ENCODE assay signal across 10 cellular contexts in genomic region chr3:29430558-29430971, GRCh38.
DNase-seq lines count a peak whose midpoint lies in the region; ATAC-seq and TF ChIP-seq lines count a peak whose summit lies in the region.
"Had no signal": no experiment of that assay in that cellular context is flagged by ENCODE, and none has a peak within 500 bp of the region (broad histone marks: within the 10 kb centered on the region; RNA-seq: fewer than 3 reads in every experiment).

No MANE protein-coding gene starts in this region.

- H3K4me3 Mint-ChIP-seq in glutamatergic neuron (ENCODE audit: unreplicated experiment) = peak overlapping the region; percentile 44

- in situ Hi-C loops in SK-MEL-5 (cut with HindIII; ENCODE audit: low pct_unique_long_range_greater_than_20kb, low sequenced_read_pairs) = no loop called here

- H3K36me3 Mint-ChIP-seq in glutamatergic neuron (ENCODE audit: unreplicated experiment) = no peaks in the 10 kb centered on the region

- H3K27me3 ChIP-seq in thoracic aorta (replicated peaks; ENCODE audit: insufficient read depth) = no peaks in the 10 kb centered on the region

- H3K27ac Mint-ChIP-seq in glutamatergic neuron (ENCODE audit: unreplicated experiment) = peak overlapping the region; percentile 57

- ATAC-seq in thoracic aorta (ENCODE audit: insufficient number of reproducible peaks, low FRiP score, low read depth) (no peak), HG02571 (IDR thresholded peaks at IDR 0.05; ENCODE audit: unreplicated experiment) (no peak), HG03439 (IDR thresholded peaks at IDR 0.05; ENCODE audit: unreplicated experiment) (no peak)

- peak overlapping the region; percentile 5 for H3K4me3 ChIP-seq in thoracic aorta

- no peaks in the 10 kb centered on the region for H3K9me3 ChIP-seq in thoracic aorta

- no peaks in the 10 kb centered on the region for H3K36me3 ChIP-seq in thoracic aorta

- peaks cover 31% of the 10 kb centered on the region for H3K4me1 Mint-ChIP-seq in glutamatergic neuron (ENCODE audit: low read depth, unreplicated experiment)

- no peaks in the 10 kb centered on the region for H3K9me3 Mint-ChIP-seq in glutamatergic neuron (ENCODE audit: unreplicated experiment)

- H3K27ac ChIP-seq in thoracic aorta = peak overlapping the region; percentile 59 to 67

- H3K27me3 Mint-ChIP-seq in glutamatergic neuron (ENCODE audit: unreplicated experiment) = no peaks in the 10 kb centered on the region

- peaks cover 17 to 64% of the 10 kb centered on the region in 2 donors for H3K4me1 ChIP-seq in thoracic aorta (ENCODE audit: control insufficient read depth in 1 of 2, low read depth in 2 of 2)

- TF ChIP-seq CTCF in glutamatergic neuron (IDR thresholded peaks at IDR 0.05; ENCODE audit: partially characterized antibody, unreplicated experiment) = no peak
- TF ChIP-seq CTCF in thoracic aorta (IDR thresholded peaks at IDR 0.05) = no peak

- DNase-seq in H4 (ENCODE audit: low spot score) = peak; percentile 9
- peak; percentile 44 for DNase-seq in SK-MEL-5 (ENCODE audit: low read depth, low spot score)
- DNase-seq in glutamatergic neuron = no peak
- DNase-seq in thoracic aorta (ENCODE audit: low spot score) = no peak
- DNase-seq in mesenteric fat pad (ENCODE audit: low spot score) = no peak
- no peak for DNase-seq in NCI-H187 (lab: John Stamatoyannopoulos, UW)
- DNase-seq: activated naive CD4-positive, alpha-beta T cell; small intestine had no signal

Comparison
In these comparisons a context has a peak if more than half of its experiments do, and no peak if none do; other contexts are left out.
1. DNase-seq: peak in H4 (single experiment) and SK-MEL-5 (single experiment); none in glutamatergic neuron (single experiment), thoracic aorta (single experiment), mesenteric fat pad (single experiment) and NCI-H187 (0 of 2).